8 cellular contexts compared by ENCODE assay signal in genomic region chr10:124719213-124719851, GRCh38. TPM values are rescaled to one million over a fixed set of nuclear protein-coding genes. Genes with fewer than 3 reads are reported as not detected.
DNase-seq lines count a peak whose midpoint lies in the region; ATAC-seq and TF ChIP-seq lines count a peak whose summit lies in the region.

No MANE protein-coding gene starts in this region.

- no peaks in the 10 kb centered on the region for H3K9me3 ChIP-seq in CD4-positive, CD25-positive, alpha-beta regulatory T cell (ENCODE audit: control insufficient read depth in 2 of 2, low read length in 2 of 2)

- peak overlapping the region; percentile 97 to 99 (median 98) for H3K27ac Mint-ChIP-seq in CD4-positive, CD25-positive, alpha-beta regulatory T cell
- peak overlapping the region; percentile 73 for H3K27ac Mint-ChIP-seq in T-helper 2 cell treated with Interferon-gamma antibody and Interleukin-4, amounts not matched to agents 5 μg/mL and 100 μg/mL, for 36 hours
- H3K27ac Mint-ChIP-seq in brain = peak overlapping the region; percentile 27 to 90 (median 82)

- H3K4me1 Mint-ChIP-seq in CD4-positive, CD25-positive, alpha-beta regulatory T cell = peaks cover 24 to 99% (median 81%) of the 10 kb centered on the region in 4 donors
- peaks cover 78% of the 10 kb centered on the region for H3K4me1 Mint-ChIP-seq in T-helper 2 cell treated with Interferon-gamma antibody and Interleukin-4, amounts not matched to agents 5 μg/mL and 100 μg/mL, for 36 hours (ENCODE audit: low read depth)
- H3K4me1 Mint-ChIP-seq in brain = peaks cover 86% of the 10 kb centered on the region

- peak overlapping the region; percentile 97 for H3K27ac ChIP-seq in CD4-positive, CD25-positive, alpha-beta regulatory T cell (ENCODE audit: insufficient read depth, low read length, poor library complexity, severe bottlenecking)

- H3K36me3 Mint-ChIP-seq in CD4-positive, CD25-positive, alpha-beta regulatory T cell = no peaks in the 10 kb centered on the region
- H3K36me3 Mint-ChIP-seq in T-helper 2 cell treated with Interferon-gamma antibody and Interleukin-4, amounts not matched to agents 5 μg/mL and 100 μg/mL, for 36 hours (ENCODE audit: low read depth) = peaks cover 24% of the 10 kb centered on the region
- H3K36me3 Mint-ChIP-seq in brain = peaks cover 18% of the 10 kb centered on the region

- peak; percentile 38 to 45 for ATAC-seq in CD4-positive, CD25-positive, alpha-beta regulatory T cell (ENCODE audit: low read depth in 2 of 2)
- ATAC-seq in GM19324 (IDR thresholded peaks at IDR 0.05; ENCODE audit: low FRiP score, unreplicated experiment) = peak; percentile 35
- peak; percentile 44 for ATAC-seq in HG03432 (IDR thresholded peaks at IDR 0.05; ENCODE audit: unreplicated experiment)

- H3K9me3 Mint-ChIP-seq in CD4-positive, CD25-positive, alpha-beta regulatory T cell = no peaks in the 10 kb centered on the region
- no peaks in the 10 kb centered on the region for H3K9me3 Mint-ChIP-seq in T-helper 2 cell treated with Interferon-gamma antibody and Interleukin-4, amounts not matched to agents 5 μg/mL and 100 μg/mL, for 36 hours
- no peaks in the 10 kb centered on the region for H3K9me3 Mint-ChIP-seq in brain

- H3K4me3 Mint-ChIP-seq in CD4-positive, CD25-positive, alpha-beta regulatory T cell = peak overlapping the region; percentile 49 to 79 (median 74)
- peak overlapping the region; percentile 54 for H3K4me3 Mint-ChIP-seq in T-helper 2 cell treated with Interferon-gamma antibody and Interleukin-4, amounts not matched to agents 5 μg/mL and 100 μg/mL, for 36 hours
- H3K4me3 Mint-ChIP-seq in brain = peak overlapping the region in 3 of 5 experiments; percentile 14 to 54 (median 47)

- TF ChIP-seq CTCF in brain (conservative IDR thresholded peaks at IDR 0.05) = peak in 1 of 2 experiments; percentile 31

- H3K27me3 ChIP-seq in CD4-positive, CD25-positive, alpha-beta regulatory T cell (ENCODE audit: control insufficient read depth, insufficient read depth, low read length) = no peaks in the 10 kb centered on the region

- DNase-seq in CD4-positive, CD25-positive, alpha-beta regulatory T cell = peak; percentile 59 to 93 (median 85)
- peak; percentile 55 for DNase-seq in T-helper 2 cell treated with Interferon-gamma antibody and Interleukin-4, amounts not matched to agents 5 μg/mL and 100 μg/mL, for 36 hours (ENCODE audit: low spot score)
- DNase-seq in kidney glomerular epithelial cell (lab: John Stamatoyannopoulos, UW) (peak; percentile 27), NCI-H2107 (lab: John Stamatoyannopoulos, UW) (no peak)
- DNase-seq in stimulated activated CD8-positive, alpha-beta memory T cell treated with anti-CD3 and anti-CD28 coated beads, Interleukin-4, amount 100 ng/mL, for 48 hours = peak; percentile 75

- peaks cover 99% of the 10 kb centered on the region for H3K4me1 ChIP-seq in CD4-positive, CD25-positive, alpha-beta regulatory T cell (ENCODE audit: control insufficient read depth, insufficient read depth, low read length, poor library complexity, severe bottlenecking)

- H3K27me3 Mint-ChIP-seq in CD4-positive, CD25-positive, alpha-beta regulatory T cell = peaks cover 6% of the 10 kb centered on the region
- no peaks in the 10 kb centered on the region for H3K27me3 Mint-ChIP-seq in T-helper 2 cell treated with Interferon-gamma antibody and Interleukin-4, amounts not matched to agents 5 μg/mL and 100 μg/mL, for 36 hours (ENCODE audit: low read depth)
- no peaks in the 10 kb centered on the region for H3K27me3 Mint-ChIP-seq in brain

- H3K36me3 ChIP-seq in CD4-positive, CD25-positive, alpha-beta regulatory T cell (ENCODE audit: control insufficient read depth, insufficient read depth, low read length) = no peaks in the 10 kb centered on the region

- H3K4me3 ChIP-seq in CD4-positive, CD25-positive, alpha-beta regulatory T cell (ENCODE audit: low read depth, low read length) = peak overlapping the region; percentile 79

RNA-seq across cellular contexts. Expression of gene FAM53B, which starts 24.8 kb away (rescaled TPM):
- 116 TPM for total RNA-seq in CD4-positive, CD25-positive, alpha-beta regulatory T cell
- polyA plus RNA-seq in CD4-positive, CD25-positive, alpha-beta regulatory T cell = 10 to 100 TPM in 3 of 4 donors, 1 to 10 TPM in 1; 5.8 to 22.2 (median 14.4) TPM
- 25.9 TPM for polyA plus RNA-seq in brain (ENCODE audit: insufficient read depth, low read depth, low replicate concordance)
